9 cellular contexts compared by ENCODE assay signal in genomic region chr15:80619677-80620076, GRCh38.
DNase-seq lines count a peak whose midpoint lies in the region; ATAC-seq and TF ChIP-seq lines count a peak whose summit lies in the region.
"Had no signal": no experiment of that assay in that cellular context is flagged by ENCODE, and none has a peak within 500 bp of the region (broad histone marks: within the 10 kb centered on the region; RNA-seq: fewer than 3 reads in every experiment).

No MANE protein-coding gene starts in this region.

- intact Hi-C loops in esophagus muscularis mucosa (cut with DNase I): loop anchor here (2.0 to 5.0 kb wide), 2 partner anchors 157 to 162 kb away; no protein-coding TSS in a partner anchor
- intact Hi-C loops in ascending aorta (cut with DNase I): no loop called here

- H3K9me3 ChIP-seq in OCI-LY3 (ENCODE audit: insufficient read depth, low read length) (peaks cover 16% of the 10 kb centered on the region; the same call in 1 of the 2 replicates), esophagus muscularis mucosa (peaks cover 0 to 7% (median 0%) of the 10 kb centered on the region in 4 donors), ascending aorta (no peaks in the 10 kb centered on the region)

- TF ChIP-seq EP300 in esophagus muscularis mucosa (IDR thresholded peaks at IDR 0.05): no peak

- H3K36me3 ChIP-seq in OCI-LY3 (replicated peaks; ENCODE audit: low read depth, low read length) (no peaks in the 10 kb centered on the region), esophagus muscularis mucosa (no peaks in the 10 kb centered on the region), ascending aorta (no peaks in the 10 kb centered on the region)

- H3K9me3 Mint-ChIP-seq in neural crest cell: peaks cover 15% of the 10 kb centered on the region

- H3K4me1 ChIP-seq in OCI-LY3 (ENCODE audit: low read length) (peaks cover 17% of the 10 kb centered on the region), esophagus muscularis mucosa (peaks cover 9 to 23% (median 13%) of the 10 kb centered on the region in 4 donors), ascending aorta (no peaks in the 10 kb centered on the region)

- H3K4me3 ChIP-seq in OCI-LY3 (ENCODE audit: low read length) (no peak overlapping the region), esophagus muscularis mucosa (no peak overlapping the region), ascending aorta (no peak overlapping the region)

- no peak overlapping the region for H3K27ac Mint-ChIP-seq in neural crest cell (ENCODE audit: unreplicated experiment)

- no peaks in the 10 kb centered on the region for H3K79me2 ChIP-seq in OCI-LY3 (ENCODE audit: low read length)

- no peak for ATAC-seq in omental fat pad (ENCODE audit: low FRiP score)
- ATAC-seq in HG02759 (IDR thresholded peaks at IDR 0.05; ENCODE audit: unreplicated experiment): no peak

- no peak overlapping the region for H2AFZ ChIP-seq in OCI-LY3 (ENCODE audit: low read depth, low read length)

- H3K4me1 Mint-ChIP-seq in neural crest cell: no peaks in the 10 kb centered on the region

- in situ Hi-C loops in G401 (cut with HindIII; ENCODE audit: low sequenced_read_pairs): no loop called here

- H3K36me3 Mint-ChIP-seq in neural crest cell (ENCODE audit: low read depth): peaks cover 2% of the 10 kb centered on the region

- no peaks in the 10 kb centered on the region for H4K20me1 ChIP-seq in OCI-LY3 (ENCODE audit: insufficient read depth, low read length)

- WGBS in esophagus muscularis mucosa: 46% methylated on average over 1 of the region's 1 CpG

- TF ChIP-seq CTCF in OCI-LY3 (IDR thresholded peaks at IDR 0.05; ENCODE audit: low read depth, low read length) (peak; percentile 42), esophagus muscularis mucosa (IDR thresholded peaks at IDR 0.05) (peak; percentile 31 to 47 (median 42)), neural crest cell (conservative IDR thresholded peaks at IDR 0.05) (peak; percentile 34), omental fat pad (IDR thresholded peaks at IDR 0.05) (no peak), ascending aorta (IDR thresholded peaks at IDR 0.05) (peak in 1 of 3 experiments; percentile 6)

- H3K27me3 Mint-ChIP-seq in neural crest cell (ENCODE audit: low read depth): peaks cover 8% of the 10 kb centered on the region

- H3K27ac ChIP-seq in OCI-LY3 (ENCODE audit: low read length) (no peak overlapping the region), esophagus muscularis mucosa (replicated peaks in 1 of 4) (no peak overlapping the region), ascending aorta (no peak overlapping the region)

- peak; percentile 57 for DNase-seq in G401 (ENCODE audit: low spot score)
- peak; percentile 10 for DNase-seq in esophagus muscularis mucosa (ENCODE audit: extremely low spot score)
- no peak for DNase-seq in neural crest cell (ENCODE audit: low read depth, low spot score)
- no peak for DNase-seq in omental fat pad (ENCODE audit: low spot score)
- DNase-seq in activated naive CD4-positive, alpha-beta T cell treated with anti-CD3 and anti-CD28 coated beads, Interleukin-2, amount 50 U/mL, for 16 hours: no peak
- no peak for DNase-seq in ascending aorta (ENCODE audit: low spot score in 2 of 2)
- DNase-seq: activated T-cell treated with anti-CD3 and anti-CD28 coated beads, Interleukin-2, amount 50 U/mL, for 48 hours had no signal

- no peak for TF ChIP-seq POLR2A in esophagus muscularis mucosa (IDR thresholded peaks at IDR 0.05; ENCODE audit: low read depth)

- no peak overlapping the region for H3K4me2 ChIP-seq in OCI-LY3 (ENCODE audit: low read length)

- H3K27me3 ChIP-seq in OCI-LY3 (ENCODE audit: low read depth, low read length): peaks cover 6% of the 10 kb centered on the region
- H3K27me3 ChIP-seq in esophagus muscularis mucosa: no peaks in the 10 kb centered on the region
- H3K27me3 ChIP-seq in ascending aorta: no peaks in the 10 kb centered on the region

- H3K9ac ChIP-seq in OCI-LY3 (ENCODE audit: low read length): no peak overlapping the region

- H3K4me3 Mint-ChIP-seq in neural crest cell: no peak overlapping the region

Comparison
In these comparisons a context has a peak if more than half of its experiments do, and no peak if none do; other contexts are left out.
1. DNase-seq: peak in G401 (single experiment) and esophagus muscularis mucosa (single experiment); none in neural crest cell (single experiment), omental fat pad (single experiment), activated naive CD4-positive, alpha-beta T cell treated with anti-CD3 and anti-CD28 coated beads, Interleukin-2, amount 50 U/mL, for 16 hours (single experiment) and ascending aorta (0 of 2).
2. CTCF ChIP-seq: peak in OCI-LY3 (single experiment), esophagus muscularis mucosa (3 of 3) and neural crest cell (single experiment); none in omental fat pad (0 of 3).